Comparison of ENCODE assay signal across 19 cellular contexts in the genomic region with DNA sequence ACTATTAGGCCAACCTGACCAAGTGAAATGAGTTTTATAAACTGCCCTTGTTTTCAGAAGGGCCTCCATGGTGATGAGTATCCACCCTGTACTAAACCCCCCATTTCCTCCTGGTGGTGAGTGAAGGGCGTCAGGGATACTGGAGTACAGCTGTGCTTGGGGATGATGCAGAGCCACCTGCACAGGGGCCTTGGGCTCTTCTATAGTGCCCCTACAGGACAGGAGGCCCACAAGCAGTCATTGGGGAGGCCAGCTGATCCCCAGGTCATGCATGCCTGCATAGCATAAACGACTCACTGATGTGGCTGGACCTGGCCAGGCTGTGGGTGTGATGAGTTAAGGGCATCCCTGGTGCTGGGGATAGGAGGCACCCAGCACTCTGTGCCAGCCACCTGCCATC.
"Had no signal": no experiment of that assay in that cellular context is flagged by ENCODE, and none has a peak within 500 bp of the region (broad histone marks: within the 10 kb centered on the region; RNA-seq: fewer than 3 reads in every experiment).

No MANE protein-coding gene starts in this region.

- DNase-seq: activated CD4-positive, alpha-beta T cell treated with anti-CD3 and anti-CD28 coated beads, Interleukin-2, amount 50 U/mL, for 1 hour; activated CD4-positive, CD25-positive, alpha-beta regulatory T cell; activated gamma-delta T cell treated with Interleukin-2 at 50 U/mL for 16 hours; activated T-cell treated with anti-CD3 and anti-CD28 coated beads for 4 hours; dermis blood vessel endothelial cell; effector memory CD4-positive, alpha-beta T cell; glutamatergic neuron; midbrain; nucleus accumbens; spleen; T-cell; upper lobe of left lung had no signal

- H3K9me3 Mint-ChIP-seq: activated T-helper 1 cell treated with anti-CD3 and anti-CD28 coated beads, Interleukin-12 subunit alpha, Interleukin-12 subunit beta, Interleukin-2, Interleukin-4 antibody, amounts not matched to agents 30 ng/mL and 10 ng/mL and 1 ng/mL, durations not matched to agents 14 hours and 24 hours and 36 hours; T-cell had no signal

- H3K4me3 ChIP-seq: cardiac muscle cell, left lung, spleen, thoracic aorta, upper lobe of left lung had no signal

- H3K27ac ChIP-seq: cardiac muscle cell, left lung, spleen, thoracic aorta, upper lobe of left lung had no signal

- H3K9me3 ChIP-seq: left lung, thoracic aorta, upper lobe of left lung had no signal

- H3K36me3 Mint-ChIP-seq: activated naive CD8-positive, alpha-beta T cell; T-cell had no signal

- H3K27me3 ChIP-seq: cardiac muscle cell, left lung, spleen, upper lobe of left lung had no signal

- ATAC-seq: left lung, SK-N-SH treated with all-trans-retinoic acid at 6 μM for 48 hours, T-cell had no signal

- H3K36me3 ChIP-seq: cardiac muscle cell, left lung, spleen, thoracic aorta, upper lobe of left lung had no signal

- H3K27ac Mint-ChIP-seq: activated naive CD8-positive, alpha-beta T cell; activated T-helper 1 cell treated with anti-CD3 and anti-CD28 coated beads, Interleukin-12 subunit alpha, Interleukin-12 subunit beta, Interleukin-2, Interleukin-4 antibody, amounts not matched to agents 30 ng/mL and 10 ng/mL and 1 ng/mL, durations not matched to agents 14 hours and 24 hours and 36 hours; nephron; T-cell had no signal

- H3K4me1 Mint-ChIP-seq: nephron, T-cell had no signal

- H3K4me3 Mint-ChIP-seq: activated naive CD8-positive, alpha-beta T cell; activated T-helper 1 cell treated with anti-CD3 and anti-CD28 coated beads, Interleukin-12 subunit alpha, Interleukin-12 subunit beta, Interleukin-2, Interleukin-4 antibody, amounts not matched to agents 30 ng/mL and 10 ng/mL and 1 ng/mL, durations not matched to agents 14 hours and 24 hours and 36 hours; nephron; T-cell had no signal

- H3K4me1 ChIP-seq: left lung, spleen, upper lobe of left lung had no signal
